32 cellular contexts compared by ENCODE assay signal in the genomic region with DNA sequence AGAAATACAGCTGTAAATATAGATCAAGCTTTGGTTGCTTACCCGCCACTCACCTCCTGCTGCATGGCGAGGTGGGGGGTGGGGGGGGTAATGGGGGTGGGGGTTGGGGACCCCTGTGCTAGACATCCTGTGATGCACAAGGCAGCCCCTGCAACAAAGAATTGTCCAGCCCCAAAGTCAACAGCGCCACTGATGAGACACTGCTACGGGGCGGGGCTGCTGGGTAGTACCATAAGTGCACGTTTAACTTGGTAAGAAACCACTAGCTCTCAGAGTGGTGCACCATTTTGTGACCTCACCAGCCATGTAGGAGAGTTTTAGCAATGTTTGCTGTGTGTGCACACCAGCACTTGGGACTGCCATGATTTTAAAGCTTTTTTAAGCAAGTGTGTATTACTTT.
"Had no signal": no experiment of that assay in that cellular context is flagged by ENCODE, and none has a peak within 500 bp of the region (broad histone marks: within the 10 kb centered on the region; RNA-seq: fewer than 3 reads in every experiment).

No MANE protein-coding gene starts in this region.

- H3K36me3 ChIP-seq: adrenal gland, brain microvascular endothelial cell, breast epithelium had no signal

- H3K4me1 ChIP-seq: adrenal gland, body of pancreas, breast epithelium had no signal

- H3K9me3 ChIP-seq: adrenal gland, body of pancreas had no signal

- H3K4me3 ChIP-seq: adrenal gland, body of pancreas, breast epithelium had no signal

- H3K27me3 ChIP-seq: adrenal gland, body of pancreas, brain microvascular endothelial cell, breast epithelium had no signal

- DNase-seq: activated B cell treated with CpG ODN at 0.5 μM for 24 hours; activated CD4-positive, alpha-beta memory T cell treated with anti-CD3 and anti-CD28 coated beads for 36 hours; activated CD4-positive, alpha-beta T cell treated with anti-CD3 and anti-CD28 coated beads for 4 hours; activated CD4-positive, alpha-beta T cell treated with anti-CD3 and anti-CD28 coated beads, Interleukin-2, amount 10 ng/mL, durations not matched to agents 24 days and 14 days; activated CD4-positive, alpha-beta T cell treated with anti-CD3 and anti-CD28 coated beads, Interleukin-2, amount 50 U/mL, for 1 hour; activated CD4-positive, alpha-beta T cell treated with anti-CD3 and anti-CD28 coated beads, Interleukin-2, amount 50 U/mL, for 4 hours; activated CD4-positive, CD25-positive, alpha-beta regulatory T cell treated with anti-CD3 and anti-CD28 coated beads, Interleukin-2, amount 50 U/mL, for 72 hours; activated CD8-positive, alpha-beta memory T cell treated with anti-CD3 and anti-CD28 coated beads, Interleukin-2, amount 10 ng/mL, durations not matched to agents 7 days and 5 days; activated CD8-positive, alpha-beta T cell treated with anti-CD3 and anti-CD28 coated beads for 36 hours; activated effector memory CD4-positive, alpha-beta T cell treated with anti-CD3 and anti-CD28 coated beads, Interleukin-2, amount 50 U/mL, for 16 hours; activated gamma-delta T cell treated with Interleukin-2 at 50 U/mL for 16 hours; activated naive CD4-positive, alpha-beta T cell; activated naive CD4-positive, alpha-beta T cell treated with anti-CD3 and anti-CD28 coated beads for 36 hours; activated naive CD4-positive, alpha-beta T cell treated with anti-CD3 and anti-CD28 coated beads, Interleukin-2, amount 50 U/mL, for 16 hours; activated naive CD8-positive, alpha-beta T cell treated with anti-CD3 and anti-CD28 coated beads for 36 hours; activated T-cell treated with anti-CD3 and anti-CD28 coated beads for 4 hours; activated T-cell treated with anti-CD3 and anti-CD28 coated beads, Interleukin-2, amount 50 U/mL, for 1 hour; activated T-cell treated with anti-CD3 and anti-CD28 coated beads, Interleukin-2, amount 50 U/mL, for 4 hours; activated T-cell treated with anti-CD3 and anti-CD28 coated beads, Interleukin-2, amount 50 U/mL, for 72 hours; adrenal gland; amniotic stem cell; aorta; body of pancreas; brain microvascular endothelial cell; central memory CD4-positive, alpha-beta T cell; T-helper 1 cell; T-helper 2 cell; T-helper 9 cell had no signal

- ATAC-seq: activated CD8-positive, alpha-beta memory T cell treated with anti-CD3 and anti-CD28 coated beads, Interleukin-2, amount 10 ng/mL, durations not matched to agents 7 days and 5 days; activated CD8-positive, alpha-beta T cell treated with anti-CD3 and anti-CD28 coated beads for 36 hours; activated naive CD4-positive, alpha-beta T cell treated with anti-CD3 and anti-CD28 coated beads, Interleukin-2, amount 50 U/mL, for 72 hours; activated T-cell treated with anti-CD3 and anti-CD28 coated beads, Interleukin-2, amount 50 U/mL, for 4 hours; activated T-cell treated with anti-CD3 and anti-CD28 coated beads, Interleukin-2, amount 50 U/mL, for 72 hours; activated T-helper 17 cell treated with anti-CD3 and anti-CD28 coated beads, Interleukin-2, amount 50 U/mL, for 72 hours; body of pancreas had no signal

- H3K27ac ChIP-seq: adrenal gland, body of pancreas, brain microvascular endothelial cell, breast epithelium, VCaP had no signal
